In the genomic region with DNA sequence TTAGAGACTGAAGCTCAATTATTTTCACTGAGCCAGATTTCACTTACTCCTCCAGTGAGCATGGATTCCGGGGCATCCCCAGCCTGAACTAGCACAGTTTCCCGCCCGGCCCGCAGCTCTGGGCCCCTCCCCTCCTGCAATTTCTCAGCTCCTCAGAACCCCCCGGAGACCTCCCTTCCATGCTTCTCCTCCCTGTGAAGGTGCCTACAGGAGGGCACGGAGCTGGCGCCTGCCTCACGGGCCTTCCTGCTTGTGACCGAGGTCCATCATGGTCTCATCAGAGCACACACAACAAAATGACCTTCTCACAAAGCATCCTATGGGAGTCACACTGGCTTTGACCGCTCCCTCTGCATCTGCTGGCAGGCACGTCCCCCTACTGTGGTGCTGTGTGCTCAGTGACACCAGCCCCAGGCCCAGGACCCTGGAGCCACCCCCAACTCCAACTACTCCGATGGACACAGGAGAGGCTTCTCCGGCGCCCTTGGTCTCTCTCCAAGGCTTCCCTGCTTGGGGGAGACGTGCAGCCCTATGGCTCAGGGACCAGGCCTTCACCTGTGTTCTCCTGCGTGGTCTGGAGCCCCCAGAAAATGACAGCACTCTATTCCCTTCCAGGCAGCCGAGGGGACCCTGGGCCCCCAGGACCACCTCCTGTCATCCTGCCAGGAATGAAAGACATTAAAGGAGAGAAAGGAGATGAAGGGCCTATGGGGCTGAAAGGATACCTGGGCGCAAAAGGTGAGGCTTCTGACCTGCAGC, we compare ENCODE assay signal across 18 cellular contexts.
A peak's percentile ranks its signal among the peaks of the same experiment; 100 is the strongest.
DNase-seq lines count a peak whose midpoint lies in the region; ATAC-seq and TF ChIP-seq lines count a peak whose summit lies in the region.
"Had no signal": no experiment of that assay in that cellular context is flagged by ENCODE, and none has a peak within 500 bp of the region (broad histone marks: within the 10 kb centered on the region; RNA-seq: fewer than 3 reads in every experiment).

No MANE protein-coding gene starts in this region.

- H3K9ac ChIP-seq in iPS-20b (ENCODE audit: low read depth, low read length) = no peak overlapping the region; the same call in 1 of the 2 replicates
- H3K9ac ChIP-seq: KMS-11, SK-N-SH had no signal

- H3K27me3 Mint-ChIP-seq in Caco-2 (ENCODE audit: insufficient read depth, unreplicated experiment) (no peaks in the 10 kb centered on the region), WTC11 (ENCODE audit: low read depth) (no peaks in the 10 kb centered on the region), osteocyte (ENCODE audit: unreplicated experiment) (no peaks in the 10 kb centered on the region)

- POLR2A ChIA-PET in Caco-2 (lab: Charles Lee) = no interaction called here
- POLR2A ChIA-PET in WTC11 (lab: Charles Lee) = interaction anchor here (0.7 kb wide), 1 partner anchor 186 kb away, joined by 3 read pairs; no protein-coding TSS in a partner anchor

- no peak for ATAC-seq in WTC11
- ATAC-seq in GM18517 (IDR thresholded peaks at IDR 0.05; ENCODE audit: unreplicated experiment) = no peak
- ATAC-seq: Panc1, Right ventricle myocardium inferior had no signal

- H3K4me1 ChIP-seq in Caco-2 = peaks cover 34% of the 10 kb centered on the region
- H3K4me1 ChIP-seq in iPS-20b (ENCODE audit: insufficient read depth, low read length) = peaks cover 17% of the 10 kb centered on the region

- CTCF ChIA-PET in Caco-2 (lab: Charles Lee) = no interaction called here
- CTCF ChIA-PET in WTC11 (lab: Charles Lee) = interaction anchor here (0.6 to 1.2 kb wide), 2 partner anchors 161 to 199 kb away, joined by 3 read pairs; no protein-coding TSS in a partner anchor

- H3K27ac ChIP-seq in iPS-20b (ENCODE audit: low read length) = peak overlapping the region; percentile 48
- H3K27ac ChIP-seq: KMS-11 had no signal

- H3K9me3 Mint-ChIP-seq in Caco-2 (ENCODE audit: unreplicated experiment) (peaks cover 9% of the 10 kb centered on the region), WTC11 (no peaks in the 10 kb centered on the region), osteocyte (ENCODE audit: unreplicated experiment) (no peaks in the 10 kb centered on the region)

- no peak overlapping the region for H3K4me3 ChIP-seq in Caco-2 (ENCODE audit: low read depth, low read length)
- no peak overlapping the region for H3K4me3 ChIP-seq in iPS-20b (ENCODE audit: low read length)

- H3K27ac Mint-ChIP-seq in Caco-2 (ENCODE audit: unreplicated experiment) = peak overlapping the region; percentile 95
- peak overlapping the region; percentile 94 for H3K27ac Mint-ChIP-seq in WTC11
- peak overlapping the region; percentile 53 for H3K27ac Mint-ChIP-seq in osteocyte (ENCODE audit: unreplicated experiment)

- TF ChIP-seq CTCF in Caco-2 (IDR thresholded peaks at IDR 0.05; ENCODE audit: insufficient read depth in 1 of 2, low read depth in 1 of 2, low read length in 1 of 2, severe bottlenecking in 1 of 2, unreplicated experiment in 1 of 2) (no peak), WTC11 (IDR thresholded peaks at IDR 0.05) (no peak), osteocyte (IDR thresholded peaks at IDR 0.05) (no peak)

- peaks cover 22% of the 10 kb centered on the region for H3K36me3 Mint-ChIP-seq in Caco-2 (ENCODE audit: insufficient read depth, unreplicated experiment)
- H3K36me3 Mint-ChIP-seq in WTC11 = peaks cover 31% of the 10 kb centered on the region
- peaks cover 49% of the 10 kb centered on the region for H3K36me3 Mint-ChIP-seq in osteocyte (ENCODE audit: unreplicated experiment)

- intact Hi-C loops in Caco-2 (cut with micrococcal nuclease; ENCODE audit: unreplicated experiment) = loop anchor here (1.0 kb wide), 1 partner anchor 23 kb away; no protein-coding TSS in a partner anchor

- H3K4me3 Mint-ChIP-seq in Caco-2 (ENCODE audit: unreplicated experiment) = peak overlapping the region; percentile 10
- H3K4me3 Mint-ChIP-seq in WTC11 = no peak overlapping the region
- no peak overlapping the region for H3K4me3 Mint-ChIP-seq in osteocyte (ENCODE audit: unreplicated experiment)

- no TSS peak for BruUV-seq in Caco-2 (replicated peaks; lab: Mats Ljungman, UMichigan)

- H3K27me3 ChIP-seq in Caco-2 (replicated peaks; ENCODE audit: control insufficient read depth, insufficient read depth, low read length) (no peaks in the 10 kb centered on the region), iPS-20b (ENCODE audit: insufficient read depth, low read length) (no peaks in the 10 kb centered on the region)

- H3K9me3 ChIP-seq in Caco-2 = peaks cover 9% of the 10 kb centered on the region; the same call in 1 of the 2 replicates
- H3K9me3 ChIP-seq in iPS-20b (ENCODE audit: insufficient read depth, low read depth, low read length) = no peaks in the 10 kb centered on the region
- H3K9me3 ChIP-seq: SK-N-SH had no signal

- peaks cover 14% of the 10 kb centered on the region for H3K4me1 Mint-ChIP-seq in Caco-2 (ENCODE audit: low read depth, unreplicated experiment)
- peaks cover 34% of the 10 kb centered on the region for H3K4me1 Mint-ChIP-seq in WTC11
- H3K4me1 Mint-ChIP-seq in osteocyte (ENCODE audit: unreplicated experiment) = peaks cover 8% of the 10 kb centered on the region

- H3K36me3 ChIP-seq in Caco-2 (ENCODE audit: control insufficient read depth, insufficient read depth, low read length) = no peaks in the 10 kb centered on the region
- H3K36me3 ChIP-seq in iPS-20b (ENCODE audit: insufficient read depth, low read depth, low read length) = peaks cover 52% of the 10 kb centered on the region

- no peak for DNase-seq in Caco-2
- no peak for DNase-seq in WTC11 (ENCODE audit: low spot score)
- DNase-seq in osteocyte (ENCODE audit: extremely low spot score, unreplicated experiment) = no peak
- no peak for DNase-seq in T-helper 9 cell
- no peak for DNase-seq in foreskin melanocyte
- no peak for DNase-seq in GM19238 (ENCODE audit: insufficient read length, low spot score)
- DNase-seq: C1 segment of cervical spinal cord, EL, NCI-H1105, NCI-H187, NCI-H446 treated with DMSO at 0.1 percent for 48 hours, NCI-H748 treated with DMSO at 0.1 percent for 48 hours, SK-N-SH had no signal

TF ChIP-seq in WTC11, 78 proteins besides CTCF, POLR2A, EP300 and RAD21:
- TF ChIP-seq NR1H2 (CRISPR knock-in tag; IDR thresholded peaks at IDR 0.05) = no peak
- TF ChIP-seq ETV6 (CRISPR knock-in tag; IDR thresholded peaks at IDR 0.05) = no peak
- TF ChIP-seq, protein P1, sequence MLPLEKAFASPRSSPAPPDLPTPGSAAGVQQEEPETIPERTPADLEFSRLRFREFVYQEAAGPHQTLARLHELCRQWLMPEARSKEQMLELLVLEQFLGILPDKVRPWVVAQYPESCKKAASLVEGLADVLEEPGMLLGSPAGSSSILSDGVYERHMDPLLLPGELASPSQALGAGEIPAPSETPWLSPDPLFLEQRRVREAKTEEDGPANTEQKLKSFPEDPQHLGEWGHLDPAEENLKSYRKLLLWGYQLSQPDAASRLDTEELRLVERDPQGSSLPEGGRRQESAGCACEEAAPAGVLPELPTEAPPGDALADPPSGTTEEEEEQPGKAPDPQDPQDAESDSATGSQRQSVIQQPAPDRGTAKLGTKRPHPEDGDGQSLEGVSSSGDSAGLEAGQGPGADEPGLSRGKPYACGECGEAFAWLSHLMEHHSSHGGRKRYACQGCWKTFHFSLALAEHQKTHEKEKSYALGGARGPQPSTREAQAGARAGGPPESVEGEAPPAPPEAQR (CRISPR knock-in tag; IDR thresholded peaks at IDR 0.05) = no peak
- no peak for TF ChIP-seq IRF2 (CRISPR knock-in tag; IDR thresholded peaks at IDR 0.05; ENCODE audit: borderline replicate concordance, low read depth)
- no peak for TF ChIP-seq ZNF317 (CRISPR knock-in tag; IDR thresholded peaks at IDR 0.05; ENCODE audit: borderline replicate concordance, low read depth)
- TF ChIP-seq, protein P2, sequence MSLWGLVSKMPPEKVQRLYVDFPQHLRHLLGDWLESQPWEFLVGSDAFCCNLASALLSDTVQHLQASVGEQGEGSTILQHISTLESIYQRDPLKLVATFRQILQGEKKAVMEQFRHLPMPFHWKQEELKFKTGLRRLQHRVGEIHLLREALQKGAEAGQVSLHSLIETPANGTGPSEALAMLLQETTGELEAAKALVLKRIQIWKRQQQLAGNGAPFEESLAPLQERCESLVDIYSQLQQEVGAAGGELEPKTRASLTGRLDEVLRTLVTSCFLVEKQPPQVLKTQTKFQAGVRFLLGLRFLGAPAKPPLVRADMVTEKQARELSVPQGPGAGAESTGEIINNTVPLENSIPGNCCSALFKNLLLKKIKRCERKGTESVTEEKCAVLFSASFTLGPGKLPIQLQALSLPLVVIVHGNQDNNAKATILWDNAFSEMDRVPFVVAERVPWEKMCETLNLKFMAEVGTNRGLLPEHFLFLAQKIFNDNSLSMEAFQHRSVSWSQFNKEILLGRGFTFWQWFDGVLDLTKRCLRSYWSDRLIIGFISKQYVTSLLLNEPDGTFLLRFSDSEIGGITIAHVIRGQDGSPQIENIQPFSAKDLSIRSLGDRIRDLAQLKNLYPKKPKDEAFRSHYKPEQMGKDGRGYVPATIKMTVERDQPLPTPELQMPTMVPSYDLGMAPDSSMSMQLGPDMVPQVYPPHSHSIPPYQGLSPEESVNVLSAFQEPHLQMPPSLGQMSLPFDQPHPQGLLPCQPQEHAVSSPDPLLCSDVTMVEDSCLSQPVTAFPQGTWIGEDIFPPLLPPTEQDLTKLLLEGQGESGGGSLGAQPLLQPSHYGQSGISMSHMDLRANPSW (CRISPR knock-in tag; conservative IDR thresholded peaks at IDR 0.05; ENCODE audit: low read depth) = no peak
